Comparison of ENCODE assay signal across 29 cellular contexts in the genomic region with DNA sequence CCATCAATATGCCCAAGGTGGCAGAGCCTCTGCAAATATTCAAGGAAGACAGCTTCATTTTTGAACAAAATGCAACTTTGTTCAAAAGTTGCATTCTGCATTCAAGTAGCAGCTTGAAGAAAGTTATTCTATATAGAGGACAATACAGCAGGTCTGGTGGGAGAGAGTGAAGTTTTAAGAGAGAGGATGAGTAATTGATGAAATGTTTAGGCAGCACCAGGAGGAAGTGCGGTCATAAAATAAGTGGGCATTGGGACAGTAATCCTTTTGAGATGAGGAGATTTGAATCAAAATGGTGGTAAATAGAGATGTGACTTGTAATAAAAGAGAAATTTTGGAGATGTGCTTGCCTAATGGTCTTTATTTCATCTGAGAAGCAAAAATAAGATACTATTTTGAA.
DNase-seq lines count a peak whose midpoint lies in the region; ATAC-seq and TF ChIP-seq lines count a peak whose summit lies in the region.
"Had no signal": no experiment of that assay in that cellular context is flagged by ENCODE, and none has a peak within 500 bp of the region (broad histone marks: within the 10 kb centered on the region; RNA-seq: fewer than 3 reads in every experiment).

No MANE protein-coding gene starts in this region.

- peak overlapping the region; percentile 38; the same call in 1 of the 2 replicates for H3K27ac ChIP-seq in PC-3 (ENCODE audit: low read length)
- H3K27ac ChIP-seq: 22Rv1; A549; BLaER1; BLaER1 treated with 17β-estradiol and CSF1 and Interleukin-3, amounts not matched to agents 10 nM and 100 nM; C4-2B had no signal

- TF ChIP-seq CTCF in PC-3 (conservative IDR thresholded peaks at IDR 0.05; ENCODE audit: low read depth, low read length): no peak

- no peaks in the 10 kb centered on the region for H3K9me3 ChIP-seq in PC-3 (ENCODE audit: low read length)
- H3K9me3 ChIP-seq: A549; BE2C; BLaER1; BLaER1 treated with 17β-estradiol and CSF1 and Interleukin-3, amounts not matched to agents 10 nM and 100 nM; Caco-2 had no signal

- POLR2A ChIA-PET in PC-3 (lab: Charles Lee; ENCODE audit: unreplicated experiment): no interaction called here

- intact Hi-C loops in PC-3 (cut with micrococcal nuclease): loop anchor here (5.0 kb wide), 1 partner anchor 76 kb away; no protein-coding TSS in a partner anchor

- no TSS peak for BruUV-seq in PC-3 (replicated peaks; lab: Mats Ljungman, UMichigan)

- H3K4me3 ChIP-seq in PC-3 (ENCODE audit: low read length): peak overlapping the region; percentile 16; the same call in 1 of the 2 replicates
- H3K4me3 ChIP-seq: A549; BLaER1; BLaER1 treated with 17β-estradiol and CSF1 and Interleukin-3, amounts not matched to agents 10 nM and 100 nM had no signal

- H3K9me2 ChIP-seq in PC-3 (replicated peaks; ENCODE audit: low read length): no peaks in the 10 kb centered on the region

- CTCF ChIA-PET in PC-3 (lab: Charles Lee): no interaction called here

- H3K9ac ChIP-seq in PC-3 (ENCODE audit: low read length): no peak overlapping the region
- H3K9ac ChIP-seq: BLaER1; BLaER1 treated with 17β-estradiol and CSF1 and Interleukin-3, amounts not matched to agents 10 nM and 100 nM had no signal

- no peaks in the 10 kb centered on the region for H3K79me2 ChIP-seq in PC-3 (ENCODE audit: low read length)

- peak overlapping the region; percentile 70 for H3K4me2 ChIP-seq in PC-3 (ENCODE audit: low read length)
- H3K4me2 ChIP-seq: A549; BLaER1; BLaER1 treated with 17β-estradiol and CSF1 and Interleukin-3, amounts not matched to agents 10 nM and 100 nM had no signal

- peaks cover 17% of the 10 kb centered on the region for H3K4me1 ChIP-seq in PC-3 (ENCODE audit: insufficient read depth, low read length)
- H3K4me1 ChIP-seq: A549, BE2C, BLaER1, Caco-2 had no signal

- DNase-seq in HT1080 (ENCODE audit: low read depth) (peak; percentile 47), PC-3 (peak; percentile 54), NCI-H2081 treated with DMSO at 0.1 percent for 48 hours (lab: John Stamatoyannopoulos, UW) (no peak)
- DNase-seq: 8988T; ACHN; AML-193; BE2C; C1 segment of cervical spinal cord; Caco-2; Calu3; CD4-positive, alpha-beta memory T cell; CD4-positive, alpha-beta T cell; CD4-positive, CD25-positive, alpha-beta regulatory T cell; CD8-positive, alpha-beta memory T cell; CD8-positive, alpha-beta T cell; COR-L47; DMS 273 treated with DMSO at 0.1 percent for 48 hours; DMS153; DMS53; DMS79; DMS79 treated with DMSO at 0.1 percent for 48 hours; DND-41; EL had no signal

- no peaks in the 10 kb centered on the region for H4K20me1 ChIP-seq in PC-3 (ENCODE audit: low read length)
- H4K20me1 ChIP-seq: BLaER1; BLaER1 treated with 17β-estradiol and CSF1 and Interleukin-3, amounts not matched to agents 10 nM and 100 nM had no signal

- ATAC-seq in PC-3: peak; percentile 85
- ATAC-seq in HG03135 (IDR thresholded peaks at IDR 0.05; ENCODE audit: unreplicated experiment): no peak
- ATAC-seq: A549; CD8-positive, alpha-beta T cell had no signal

- H3F3A ChIP-seq in PC-3 (ENCODE audit: low read length, unreplicated experiment): no peaks in the 10 kb centered on the region

- no peaks in the 10 kb centered on the region for H3K36me3 ChIP-seq in PC-3 (ENCODE audit: low read depth, low read length)
- H3K36me3 ChIP-seq: BE2C; BLaER1; BLaER1 treated with 17β-estradiol and CSF1 and Interleukin-3, amounts not matched to agents 10 nM and 100 nM had no signal

- 0 out of 2 replicates have a peak overlapping the region, but pooled peaks have one; percentile 2 for H2AFZ ChIP-seq in PC-3 (ENCODE audit: low read length)

- no peaks in the 10 kb centered on the region for H3K27me3 ChIP-seq in PC-3 (ENCODE audit: low read length)
- H3K27me3 ChIP-seq: BE2C; BLaER1; BLaER1 treated with 17β-estradiol and CSF1 and Interleukin-3, amounts not matched to agents 10 nM and 100 nM had no signal
